In genomic region chr11:117026593-117027330, GRCh38 we compare ENCODE assay signal across 11 cellular contexts.
DNase-seq lines count a peak whose midpoint lies in the region; ATAC-seq, FAIRE-seq and TF ChIP-seq lines count a peak whose summit lies in the region.
"Had no signal": no experiment of that assay in that cellular context is flagged by ENCODE, and none has a peak within 500 bp of the region (broad histone marks: within the 10 kb centered on the region; RNA-seq: fewer than 3 reads in every experiment).

No MANE protein-coding gene starts in this region.

- intact Hi-C loops in left colon (cut with DNase I, micrococcal nuclease) = no loop called here

- ATAC-seq in omental fat pad (ENCODE audit: low FRiP score) (peak; percentile 41), left colon (no peak)

- H3K4me3 ChIP-seq in bronchial epithelial cell (ENCODE audit: low read depth, low read length) (no peak overlapping the region), small intestine (ENCODE audit: low read depth in 1 of 2, low read length in 2 of 2) (no peak overlapping the region)
- H3K4me3 ChIP-seq: ascending aorta had no signal

- no peak for FAIRE-seq in bronchial epithelial cell (lab: Jason Lieb, UNC)
- FAIRE-seq in small intestine (lab: Jason Lieb, UNC) = no peak

- no peaks in the 10 kb centered on the region for H3K27me3 ChIP-seq in bronchial epithelial cell (ENCODE audit: control insufficient read depth, insufficient read depth, low read length)
- no peaks in the 10 kb centered on the region for H3K27me3 ChIP-seq in small intestine (ENCODE audit: control insufficient read depth in 2 of 2, insufficient read depth in 2 of 2, low read length in 2 of 2)
- H3K27me3 ChIP-seq: ascending aorta had no signal

- H3K4me1 ChIP-seq in small intestine (ENCODE audit: control insufficient read depth in 2 of 2, insufficient read depth in 1 of 2, low read depth in 1 of 2, low read length in 1 of 2) = peaks cover 7 to 11% of the 10 kb centered on the region in 2 donors
- H3K4me1 ChIP-seq: ascending aorta had no signal

- peak; percentile 76 for DNase-seq in EL
- DNase-seq in NCI-H226 = peak; percentile 31
- DNase-seq in bronchial epithelial cell (ENCODE audit: low read depth) = peak; percentile 83
- DNase-seq in omental fat pad (ENCODE audit: low spot score) = no peak
- no peak for DNase-seq in small intestine
- no peak for DNase-seq in NCI-H1436 (lab: John Stamatoyannopoulos, UW)
- no peak for DNase-seq in GOT3 (lab: John Stamatoyannopoulos, UW)
- DNase-seq in left colon = no peak
- DNase-seq: immature natural killer cell, NCI-H1417 had no signal

- no peak overlapping the region for H3K27ac ChIP-seq in small intestine (ENCODE audit: low read depth in 1 of 2, low read length in 1 of 2)
- H3K27ac ChIP-seq: ascending aorta had no signal

- no peak for TF ChIP-seq CTCF in bronchial epithelial cell (IDR thresholded peaks at IDR 0.05; ENCODE audit: insufficient read depth, low read length, severe bottlenecking)
- TF ChIP-seq CTCF in omental fat pad (IDR thresholded peaks at IDR 0.05) = no peak

- H3K36me3 ChIP-seq in bronchial epithelial cell (ENCODE audit: control insufficient read depth, insufficient read depth, low read length) (no peaks in the 10 kb centered on the region), small intestine (ENCODE audit: control insufficient read depth in 2 of 2, insufficient read depth in 2 of 2, low read length in 2 of 2) (no peaks in the 10 kb centered on the region)
- H3K36me3 ChIP-seq: ascending aorta had no signal

- WGBS in small intestine, 3 donors = 59 to 65% (median 64%) methylated on average over 6 of the region's 6 CpGs

- H3K9me3 ChIP-seq in small intestine (ENCODE audit: control insufficient read depth, low read depth) = no peaks in the 10 kb centered on the region
- H3K9me3 ChIP-seq: ascending aorta had no signal

Comparison
In these comparisons a context has a peak if more than half of its experiments do, and no peak if none do; other contexts are left out.
1. DNase-seq: peak in EL (single experiment), NCI-H226 (single experiment) and bronchial epithelial cell (single experiment); none in omental fat pad (single experiment), small intestine (single experiment), NCI-H1436 (single experiment), GOT3 (single experiment) and left colon (0 of 2).